Comparison of ENCODE assay signal across 10 cellular contexts in genomic region chr17:7001562-7001961, GRCh38. TPM values are rescaled to one million over a fixed set of nuclear protein-coding genes. Genes with fewer than 3 reads are reported as not detected.
DNase-seq lines count a peak whose midpoint lies in the region; ATAC-seq and TF ChIP-seq lines count a peak whose summit lies in the region.
"Had no signal": no experiment of that assay in that cellular context is flagged by ENCODE, and none has a peak within 500 bp of the region (broad histone marks: within the 10 kb centered on the region; RNA-seq: fewer than 3 reads in every experiment).

No MANE protein-coding gene starts in this region.

- POLR2A ChIA-PET in CD8-positive, alpha-beta memory T cell (lab: Charles Lee): no interaction called here

- no peak overlapping the region for H3K4me3 Mint-ChIP-seq in CD8-positive, alpha-beta memory T cell
- H3K4me3 Mint-ChIP-seq: activated naive CD8-positive, alpha-beta T cell had no signal

- H3K36me3 ChIP-seq in CD8-positive, alpha-beta memory T cell (ENCODE audit: insufficient read depth, low read length): peaks cover 27% of the 10 kb centered on the region
- no peaks in the 10 kb centered on the region for H3K36me3 ChIP-seq in mucosa of descending colon (ENCODE audit: low read depth)

- H3K27me3 Mint-ChIP-seq in CD8-positive, alpha-beta memory T cell: peaks cover 0 to 1% of the 10 kb centered on the region in 2 donors
- H3K27me3 Mint-ChIP-seq: activated naive CD8-positive, alpha-beta T cell had no signal

- no peak overlapping the region for H3K27ac ChIP-seq in CD8-positive, alpha-beta memory T cell (ENCODE audit: low read depth, low read length)
- no peak overlapping the region for H3K27ac ChIP-seq in coronary artery
- H3K27ac ChIP-seq: skin epidermis had no signal

- H3K36me3 Mint-ChIP-seq in CD8-positive, alpha-beta memory T cell: peaks cover 4 to 75% (median 28%) of the 10 kb centered on the region in 3 donors

- H3K27ac Mint-ChIP-seq in CD8-positive, alpha-beta memory T cell: peak overlapping the region in 4 of 8 donors; percentile 66 to 85 (median 81)
- H3K27ac Mint-ChIP-seq: activated naive CD8-positive, alpha-beta T cell had no signal

- in situ Hi-C loops in astrocyte of the spinal cord (cut with HindIII; ENCODE audit: low sequenced_read_pairs): no loop called here

- H3K4me1 Mint-ChIP-seq in CD8-positive, alpha-beta memory T cell: peaks cover 16 to 20% (median 16%) of the 10 kb centered on the region in 3 donors

- intact Hi-C loops in mucosa of descending colon (cut with DNase I, micrococcal nuclease): loop anchor here in 1 of 2 donors (5.0 kb wide), 1 partner anchor 89 kb away; no protein-coding TSS in a partner anchor

- CTCF ChIA-PET in CD8-positive, alpha-beta memory T cell (lab: Charles Lee): interaction anchor here (0.9 kb wide), 1 partner anchor 11 kb away, joined by 3 read pairs; the partner anchor contains the start of gene RNASEK

- no peak overlapping the region for H3K4me3 ChIP-seq in CD8-positive, alpha-beta memory T cell (ENCODE audit: low read length)
- H3K4me3 ChIP-seq in astrocyte of the spinal cord (ENCODE audit: low read depth, low read length) (no peak overlapping the region), mucosa of descending colon (no peak overlapping the region), coronary artery (no peak overlapping the region)
- H3K4me3 ChIP-seq: skin epidermis had no signal

- peak in 4 of 5 donors; percentile 15 to 44 (median 24) for DNase-seq in CD8-positive, alpha-beta memory T cell
- peak; percentile 62 for DNase-seq in NCI-H748 (lab: John Stamatoyannopoulos, UW; ENCODE audit: unreplicated experiment)
- DNase-seq in astrocyte of the spinal cord (ENCODE audit: low read depth, low spot score): peak; percentile 31
- DNase-seq in mucosa of descending colon: peak in 2 of 3 donors; percentile 38 to 42
- no peak for DNase-seq in DMS153 (lab: John Stamatoyannopoulos, UW)
- DNase-seq in activated gamma-delta T cell (lab: John Stamatoyannopoulos, UW): no peak
- no peak for DNase-seq in coronary artery (ENCODE audit: low spot score)
- no peak for DNase-seq in NCI-H1417 treated with DMSO at 0.1 percent for 48 hours (lab: John Stamatoyannopoulos, UW)

- ATAC-seq in mucosa of descending colon: no peak

- H3K27me3 ChIP-seq in CD8-positive, alpha-beta memory T cell (ENCODE audit: insufficient read depth, low read length, poor library complexity, severe bottlenecking): no peaks in the 10 kb centered on the region

- no peaks in the 10 kb centered on the region for H3K4me1 ChIP-seq in CD8-positive, alpha-beta memory T cell (ENCODE audit: insufficient read depth, low read length)
- no peaks in the 10 kb centered on the region for H3K4me1 ChIP-seq in mucosa of descending colon (ENCODE audit: low read depth)

- no peaks in the 10 kb centered on the region for H3K9me3 Mint-ChIP-seq in CD8-positive, alpha-beta memory T cell

- H3K9me3 ChIP-seq in CD8-positive, alpha-beta memory T cell (ENCODE audit: low read length): no peaks in the 10 kb centered on the region
- no peaks in the 10 kb centered on the region for H3K9me3 ChIP-seq in mucosa of descending colon

- TF ChIP-seq CTCF in astrocyte of the spinal cord (IDR thresholded peaks at IDR 0.05; ENCODE audit: low read depth, low read length) (peak; percentile 72), mucosa of descending colon (IDR thresholded peaks at IDR 0.05) (no peak), coronary artery (IDR thresholded peaks at IDR 0.05) (no peak)

RNA-seq across cellular contexts. Expression of gene ALOX12, which starts 5.7 kb away (rescaled TPM):
- total RNA-seq in CD8-positive, alpha-beta memory T cell: not detected
- polyA plus RNA-seq in CD8-positive, alpha-beta memory T cell: 0.47 TPM
- total RNA-seq in mucosa of descending colon: under 1 TPM in 2 of 3 donors, not detected in 1; 0.25 to 0.26 TPM

RNA-seq across cellular contexts. Expression of gene RNASEK, which starts 10.9 kb away (rescaled TPM):
- total RNA-seq in CD8-positive, alpha-beta memory T cell: 100 to 1,000 TPM; 160 to 169 TPM
- polyA plus RNA-seq in CD8-positive, alpha-beta memory T cell: 795 TPM
- total RNA-seq in mucosa of descending colon: 100 to 1,000 TPM; 169 to 201 (median 185) TPM

RNA-seq across cellular contexts. Expression of gene BCL6B, which starts 21.3 kb away (rescaled TPM):
- total RNA-seq in CD8-positive, alpha-beta memory T cell: under 1 TPM; 0.24 to 0.59 TPM
- 0.09 TPM for polyA plus RNA-seq in CD8-positive, alpha-beta memory T cell
- 1 to 10 TPM; 2.5 to 9.2 (median 2.8) TPM for total RNA-seq in mucosa of descending colon

RNA-seq across cellular contexts. Expression of gene SLC16A13, which starts 34.3 kb away (rescaled TPM):
- 1 to 10 TPM; 7.7 to 8.1 TPM for total RNA-seq in CD8-positive, alpha-beta memory T cell
- polyA plus RNA-seq in CD8-positive, alpha-beta memory T cell: 1.4 TPM
- 1 to 10 TPM; 3.8 to 7.3 (median 6.6) TPM for total RNA-seq in mucosa of descending colon

RNA-seq across cellular contexts. Expression of gene SLC16A11, which starts 42.3 kb away (rescaled TPM):
- total RNA-seq in CD8-positive, alpha-beta memory T cell: 1 to 10 TPM; 1.3 to 1.8 TPM
- 1.6 TPM for polyA plus RNA-seq in CD8-positive, alpha-beta memory T cell
- 1 to 10 TPM in 2 of 3 donors, under 1 TPM in 1; 0.55 to 1.7 (median 1.3) TPM for total RNA-seq in mucosa of descending colon

Comparison
In these comparisons a context has a peak if more than half of its experiments do, and no peak if none do; other contexts are left out.
1. DNase-seq: peak in CD8-positive, alpha-beta memory T cell (4 of 5), NCI-H748 (single experiment), astrocyte of the spinal cord (single experiment) and mucosa of descending colon (2 of 3); none in DMS153 (single experiment), activated gamma-delta T cell (single experiment), coronary artery (single experiment) and NCI-H1417 treated with DMSO at 0.1 percent for 48 hours (single experiment).